1 cellular context compared by ENCODE assay signal in genomic region chr17:32461498-32461852, GRCh38.
A peak's percentile ranks its signal among the peaks of the same experiment; 100 is the strongest.
TF ChIP-seq lines count a peak whose summit lies in the region.

No MANE protein-coding gene starts in this region.

TF ChIP-seq in GM12878, 131 proteins besides CTCF, POLR2A, EP300 and RAD21:
- TF ChIP-seq YBX1 (IDR thresholded peaks at IDR 0.05) (0 out of 2 replicates have a peak, but pooled peaks have one; percentile 50), JUND (IDR thresholded peaks at IDR 0.05; ENCODE audit: low read depth, low read length) (no peak), GATAD2B (conservative IDR thresholded peaks at IDR 0.05; ENCODE audit: low read depth) (no peak), PKNOX1 (IDR thresholded peaks at IDR 0.05) (no peak), PRDM15 (CRISPR knock-in tag; IDR thresholded peaks at IDR 0.05) (no peak), HSF1 (IDR thresholded peaks at IDR 0.05; ENCODE audit: low read depth, low read length) (no peak)
